ENCODE assay signal across 8 cellular contexts in genomic region chr6:135498178-135498841, GRCh38. TPM values are rescaled to one million over a fixed set of nuclear protein-coding genes. Genes with fewer than 3 reads are reported as not detected.
DNase-seq lines count a peak whose midpoint lies in the region; ATAC-seq and TF ChIP-seq lines count a peak whose summit lies in the region.

No MANE protein-coding gene starts in this region.

- H3K36me3 ChIP-seq in ectodermal cell (ENCODE audit: control insufficient read depth, insufficient read depth, low read length) (no peaks in the 10 kb centered on the region), lung (ENCODE audit: control insufficient read depth in 2 of 2, insufficient read depth in 2 of 2, low read length in 2 of 2) (peaks cover 0 to 3% of the 10 kb centered on the region in 2 donors)

- peaks cover 3% of the 10 kb centered on the region for H3K4me1 ChIP-seq in ectodermal cell (ENCODE audit: control insufficient read depth, insufficient read depth, low read length)
- H3K4me1 ChIP-seq in lung (ENCODE audit: control insufficient read depth in 2 of 2, insufficient read depth in 2 of 2, low read length in 2 of 2), result peaks cover 0 to 9% of the 10 kb centered on the region in 2 donors

- H3K27ac ChIP-seq in ectodermal cell (ENCODE audit: insufficient read depth, low read depth, low read length, poor library complexity, severe bottlenecking), result peak overlapping the region; percentile 79
- peak overlapping the region; percentile 96 to 99 for H3K27ac ChIP-seq in lung (ENCODE audit: low read depth in 1 of 2, low read length in 1 of 2)

- H3K4me3 ChIP-seq in ectodermal cell (ENCODE audit: insufficient read depth, low read depth, low read length) (peak overlapping the region; percentile 90), lung (peak overlapping the region; percentile 67)

- peak; percentile 30 to 62 for DNase-seq in NCI-H2081 (lab: John Stamatoyannopoulos, UW)
- no peak for DNase-seq in NCI-H2081 treated with DMSO at 0.1 percent for 48 hours (lab: John Stamatoyannopoulos, UW)
- peak; percentile 42 for DNase-seq in NCI-H510A (lab: John Stamatoyannopoulos, UW)
- DNase-seq in activated CD4-positive, alpha-beta T cell treated with anti-CD3 and anti-CD28 coated beads, Interleukin-2, amount 50 U/mL, for 4 hours, result peak; percentile 55 to 61
- peak; percentile 78 for DNase-seq in lung (ENCODE audit: low spot score)
- peak; percentile 36 to 53 (median 52) for DNase-seq in stimulated activated CD4-positive, alpha-beta T cell treated with anti-CD3 and anti-CD28 coated beads, TNF-alpha, amount 100 ng/mL, for 24 hours (ENCODE audit: low read depth in 3 of 3)

- peak; percentile 46 for ATAC-seq in HG03135 (IDR thresholded peaks at IDR 0.05; ENCODE audit: unreplicated experiment)
- peak; percentile 77 for ATAC-seq in lung (ENCODE audit: insufficient read depth, low FRiP score)

- no peaks in the 10 kb centered on the region for H3K9me3 ChIP-seq in ectodermal cell (ENCODE audit: control insufficient read depth, low read length)
- no peaks in the 10 kb centered on the region for H3K9me3 ChIP-seq in lung (ENCODE audit: control insufficient read depth in 2 of 2, insufficient read depth in 1 of 2, low read length in 1 of 2)

- WGBS in ectodermal cell, 2 experiments, result 30 to 36% methylated on average over 14 to 16 of the region's 16 CpGs
- WGBS in lung, 2 donors, result 1% methylated on average over 16 of the region's 16 CpGs

- TF ChIP-seq CTCF in lung (IDR thresholded peaks at IDR 0.05; ENCODE audit: control extremely low read depth, extremely low read depth), result no peak

- H3K27me3 ChIP-seq in ectodermal cell (ENCODE audit: control insufficient read depth, insufficient read depth, low read length, poor library complexity, severe bottlenecking) (no peaks in the 10 kb centered on the region), lung (ENCODE audit: control insufficient read depth, insufficient read depth) (no peaks in the 10 kb centered on the region)

RNA-seq across cellular contexts. Expression of gene AHI1, which starts 0.8 kb away (rescaled TPM):
- 24.7 TPM for polyA plus RNA-seq in ectodermal cell (2013, experiment 1 of 4)
- polyA plus RNA-seq in ectodermal cell (2013, experiment 2 of 4), result 23.0 TPM
- 20.4 TPM for polyA plus RNA-seq in ectodermal cell (2013, experiment 3 of 4)
- polyA plus RNA-seq in ectodermal cell (2013, experiment 4 of 4), result 22.0 TPM
- 10 to 100 TPM; 25.5 to 51.7 TPM for total RNA-seq in lung
- 10 to 100 TPM in 1 of 2 donors, 1 to 10 TPM in 1; 5.2 to 22.0 TPM for polyA plus RNA-seq in lung
